ENCODE assay signal across 26 cellular contexts in the genomic region with DNA sequence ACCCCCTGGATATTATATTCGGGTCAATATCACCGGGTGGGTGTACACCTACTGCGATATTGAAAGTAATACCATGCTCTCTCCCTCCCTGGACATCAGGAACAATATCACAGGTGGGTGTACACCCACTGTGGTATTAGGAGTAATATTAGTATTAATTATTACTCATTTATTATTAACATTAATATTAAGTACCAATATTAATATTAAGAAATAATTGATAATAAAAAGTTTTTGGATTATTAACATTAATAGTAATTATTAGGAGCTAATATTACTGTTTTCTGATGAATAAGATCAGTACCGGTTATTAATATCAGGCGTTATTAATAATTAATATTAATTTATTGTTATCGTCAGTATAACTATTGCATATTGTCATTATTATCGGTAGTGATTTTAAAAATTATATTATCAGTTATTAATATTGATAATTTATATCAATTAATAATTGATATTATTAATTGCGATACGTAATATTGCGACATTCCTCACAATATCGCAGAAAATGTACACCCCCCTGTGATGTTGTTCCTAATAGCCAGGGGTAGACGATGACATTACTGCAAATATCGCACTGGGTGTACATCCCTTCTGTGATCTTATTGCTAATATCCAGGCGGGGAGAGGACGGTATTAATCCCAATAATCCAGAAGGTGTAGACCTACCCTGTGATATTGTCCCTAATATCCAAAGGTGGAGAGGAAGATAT. TPM values are rescaled to one million over a fixed set of nuclear protein-coding genes. Genes with fewer than 3 reads are reported as not detected.
"Had no signal": no experiment of that assay in that cellular context is flagged by ENCODE, and none has a peak within 500 bp of the region (broad histone marks: within the 10 kb centered on the region; RNA-seq: fewer than 3 reads in every experiment).

No MANE protein-coding gene starts in this region.

- H3K4me3 Mint-ChIP-seq: activated CD8-positive, alpha-beta T cell treated with anti-CD3 and anti-CD28 coated beads for 36 hours; activated naive CD4-positive, alpha-beta T cell treated with anti-CD3 and anti-CD28 coated beads, Interleukin-2, amount 10 ng/mL, durations not matched to agents 7 days and 5 days; activated naive CD8-positive, alpha-beta T cell treated with anti-CD3 and anti-CD28 coated beads, Interleukin-2, amount 10 ng/mL, durations not matched to agents 7 days and 5 days; activated T-cell treated with anti-CD3 and anti-CD28 coated beads, Interleukin-2, amount 50 U/mL, for 4 hours; central memory CD8-positive, alpha-beta T cell had no signal

- H3K4me3 ChIP-seq: esophagus squamous epithelium had no signal

- H3K4me1 Mint-ChIP-seq: activated naive CD4-positive, alpha-beta T cell treated with anti-CD3 and anti-CD28 coated beads, Interleukin-2, amount 10 ng/mL, durations not matched to agents 7 days and 5 days; activated naive CD8-positive, alpha-beta T cell treated with anti-CD3 and anti-CD28 coated beads, Interleukin-2, amount 10 ng/mL, durations not matched to agents 7 days and 5 days; central memory CD8-positive, alpha-beta T cell had no signal

- H3K27ac Mint-ChIP-seq: activated CD8-positive, alpha-beta T cell treated with anti-CD3 and anti-CD28 coated beads for 36 hours; activated naive CD4-positive, alpha-beta T cell treated with anti-CD3 and anti-CD28 coated beads, Interleukin-2, amount 10 ng/mL, durations not matched to agents 7 days and 5 days; activated naive CD4-positive, alpha-beta T cell treated with anti-CD3 and anti-CD28 coated beads, Interleukin-2, amount 50 U/mL, for 72 hours; activated naive CD8-positive, alpha-beta T cell treated with anti-CD3 and anti-CD28 coated beads, Interleukin-2, amount 10 ng/mL, durations not matched to agents 7 days and 5 days had no signal

- FAIRE-seq: astrocyte, bronchial epithelial cell, endometrium, endothelial cell of umbilical vein had no signal

- H3K9me3 ChIP-seq: esophagus squamous epithelium had no signal

- H3K36me3 Mint-ChIP-seq: activated naive CD4-positive, alpha-beta T cell treated with anti-CD3 and anti-CD28 coated beads, Interleukin-2, amount 10 ng/mL, durations not matched to agents 7 days and 5 days; activated naive CD4-positive, alpha-beta T cell treated with anti-CD3 and anti-CD28 coated beads, Interleukin-2, amount 50 U/mL, for 72 hours; activated naive CD8-positive, alpha-beta T cell treated with anti-CD3 and anti-CD28 coated beads, Interleukin-2, amount 10 ng/mL, durations not matched to agents 7 days and 5 days had no signal

- DNase-seq: activated CD4-positive, alpha-beta T cell treated with anti-CD3 and anti-CD28 coated beads for 48 hours; activated CD4-positive, alpha-beta T cell treated with anti-CD3 and anti-CD28 coated beads, Interleukin-2, amount 50 U/mL, for 1 hour; activated CD4-positive, alpha-beta T cell treated with anti-CD3 and anti-CD28 coated beads, Interleukin-2, amount 50 U/mL, for 48 hours; activated CD8-positive, alpha-beta memory T cell treated with anti-CD3 and anti-CD28 coated beads for 24 hours; activated CD8-positive, alpha-beta T cell treated with anti-CD3 and anti-CD28 coated beads for 36 hours; activated gamma-delta T cell; activated naive CD4-positive, alpha-beta T cell; activated naive CD4-positive, alpha-beta T cell treated with anti-CD3 and anti-CD28 coated beads, Interleukin-2, amount 10 ng/mL, durations not matched to agents 7 days and 5 days; activated naive CD8-positive, alpha-beta T cell treated with anti-CD3 and anti-CD28 coated beads, Interleukin-2, amount 10 ng/mL, durations not matched to agents 7 days and 5 days; activated T-cell treated with anti-CD3 and anti-CD28 coated beads, Interleukin-2, amount 50 U/mL, for 4 hours; anterior cingulate cortex; brain microvascular endothelial cell; cortex of kidney; dermis blood vessel endothelial cell; effector CD8-positive, alpha-beta T cell; esophagus squamous epithelium; foreskin melanocyte had no signal

- H3K36me3 ChIP-seq: brain microvascular endothelial cell, esophagus squamous epithelium had no signal

- H3K27ac ChIP-seq: brain microvascular endothelial cell, epithelial cell of prostate, esophagus squamous epithelium had no signal

- H3K4me1 ChIP-seq: esophagus squamous epithelium had no signal

- ATAC-seq: activated CD4-positive, CD25-positive, alpha-beta regulatory T cell treated with anti-CD3 and anti-CD28 coated beads, Interleukin-2, amount 50 U/mL, for 24 hours; activated T-cell treated with anti-CD3 and anti-CD28 coated beads, Interleukin-2, amount 50 U/mL, for 4 hours had no signal

- H3K9me3 Mint-ChIP-seq: activated CD8-positive, alpha-beta T cell treated with anti-CD3 and anti-CD28 coated beads for 36 hours; activated naive CD4-positive, alpha-beta T cell treated with anti-CD3 and anti-CD28 coated beads, Interleukin-2, amount 10 ng/mL, durations not matched to agents 7 days and 5 days; activated naive CD4-positive, alpha-beta T cell treated with anti-CD3 and anti-CD28 coated beads, Interleukin-2, amount 50 U/mL, for 72 hours; activated naive CD8-positive, alpha-beta T cell treated with anti-CD3 and anti-CD28 coated beads, Interleukin-2, amount 10 ng/mL, durations not matched to agents 7 days and 5 days; activated T-cell treated with anti-CD3 and anti-CD28 coated beads, Interleukin-2, amount 50 U/mL, for 4 hours; central memory CD8-positive, alpha-beta T cell had no signal

RNA-seq across cellular contexts. Expression of a gene that starts 17.0 kb away (rescaled TPM):
- total RNA-seq: activated CD8-positive, alpha-beta T cell treated with anti-CD3 and anti-CD28 coated beads for 36 hours; activated naive CD4-positive, alpha-beta T cell treated with anti-CD3 and anti-CD28 coated beads, Interleukin-2, amount 50 U/mL, for 72 hours; activated naive CD8-positive, alpha-beta T cell treated with anti-CD3 and anti-CD28 coated beads, Interleukin-2, amount 10 ng/mL, durations not matched to agents 7 days and 5 days; activated T-cell treated with anti-CD3 and anti-CD28 coated beads, Interleukin-2, amount 50 U/mL, for 4 hours; cardiac septum; dermis blood vessel endothelial cell; endothelial cell of umbilical vein had no signal
- polyA plus RNA-seq: endothelial cell of umbilical vein had no signal
